ENCODE assay signal across 23 cellular contexts in the genomic region with DNA sequence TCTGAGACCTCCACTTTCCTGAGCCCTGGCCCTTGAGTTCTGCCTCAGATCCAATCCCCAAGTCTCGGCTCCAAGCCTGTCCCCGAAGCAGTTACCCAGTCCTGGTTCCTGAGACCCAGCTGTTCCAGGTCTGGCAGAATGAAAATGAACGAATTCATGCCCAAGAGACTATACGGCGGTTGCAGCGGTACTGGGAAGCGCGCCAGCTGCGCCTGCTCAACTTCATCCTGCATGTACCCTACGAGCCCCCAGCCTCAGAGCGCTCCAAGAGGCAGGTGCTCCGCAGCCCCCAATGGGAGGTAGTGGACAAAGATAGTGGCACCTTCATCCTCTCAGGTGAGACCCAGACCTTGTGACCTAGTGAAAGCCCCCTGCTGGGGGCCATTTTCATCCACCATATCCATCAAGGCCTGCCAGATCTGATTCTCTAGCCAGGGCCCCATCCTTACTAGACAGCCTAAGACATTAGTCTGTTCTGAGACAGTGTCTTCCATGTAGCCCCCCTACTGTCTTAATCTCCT. TPM values are rescaled to one million over a fixed set of nuclear protein-coding genes. Genes with fewer than 3 reads are reported as not detected.
DNase-seq lines count a peak whose midpoint lies in the region; ATAC-seq, FAIRE-seq and TF ChIP-seq lines count a peak whose summit lies in the region.
"Had no signal": no experiment of that assay in that cellular context is flagged by ENCODE, and none has a peak within 500 bp of the region (broad histone marks: within the 10 kb centered on the region; RNA-seq: fewer than 3 reads in every experiment).

No MANE protein-coding gene starts in this region.

- TF ChIP-seq CTCF in K562 (IDR thresholded peaks at IDR 0.05 in 2 of 3, conservative IDR thresholded peaks at IDR 0.05 in 1 of 3; ENCODE audit: insufficient read depth in 2 of 3, low read depth in 1 of 3, low read length in 3 of 3) (no peak), neural crest cell (conservative IDR thresholded peaks at IDR 0.05) (no peak)

- FAIRE-seq in K562 (lab: Jason Lieb, UNC): no peak
- FAIRE-seq: A549, G401.6, GM12892, GM19239 had no signal

- POLR2A ChIA-PET in K562 (lab: Yijun Ruan, JAX): interaction anchor here (0.8 kb wide), 1 partner anchor 53 kb away, joined by 3 read pairs; no protein-coding TSS in a partner anchor

- H4K20me1 ChIP-seq in K562 (replicated peaks; ENCODE audit: control insufficient read depth, insufficient read depth, low read length): no peaks in the 10 kb centered on the region
- H4K20me1 ChIP-seq: BLaER1 had no signal

- intact Hi-C loops in K562 (cut with micrococcal nuclease): no loop called here

- peak overlapping the region; percentile 43 for H3K27ac Mint-ChIP-seq in activated naive CD8-positive, alpha-beta T cell treated with anti-CD3 and anti-CD28 coated beads, Interleukin-2, amount 50 U/mL, for 24 hours
- no peak overlapping the region for H3K27ac Mint-ChIP-seq in activated naive CD8-positive, alpha-beta T cell treated with anti-CD3 and anti-CD28 coated beads for 36 hours
- H3K27ac Mint-ChIP-seq in neural crest cell (ENCODE audit: unreplicated experiment): peak overlapping the region; percentile 80
- H3K27ac Mint-ChIP-seq: CD4-positive, CD25-positive, alpha-beta regulatory T cell; CD8-positive, alpha-beta T cell; HFFc6 had no signal

- no peaks in the 10 kb centered on the region for H3K9me3 Mint-ChIP-seq in activated naive CD8-positive, alpha-beta T cell treated with anti-CD3 and anti-CD28 coated beads, Interleukin-2, amount 50 U/mL, for 24 hours
- no peaks in the 10 kb centered on the region for H3K9me3 Mint-ChIP-seq in activated naive CD8-positive, alpha-beta T cell treated with anti-CD3 and anti-CD28 coated beads for 36 hours
- H3K9me3 Mint-ChIP-seq in neural crest cell: no peaks in the 10 kb centered on the region
- H3K9me3 Mint-ChIP-seq: CD4-positive, CD25-positive, alpha-beta regulatory T cell; CD8-positive, alpha-beta T cell; GM23338; H9; HFFc6 had no signal

- H3K36me3 ChIP-seq in K562 (ENCODE audit: control insufficient read depth, insufficient read depth, low read length) (no peaks in the 10 kb centered on the region), HAP-1 (replicated peaks) (no peaks in the 10 kb centered on the region)

- no peaks in the 10 kb centered on the region for H3K4me1 Mint-ChIP-seq in activated naive CD8-positive, alpha-beta T cell treated with anti-CD3 and anti-CD28 coated beads, Interleukin-2, amount 50 U/mL, for 24 hours
- peaks cover 10% of the 10 kb centered on the region for H3K4me1 Mint-ChIP-seq in activated naive CD8-positive, alpha-beta T cell treated with anti-CD3 and anti-CD28 coated beads for 36 hours
- peaks cover 6% of the 10 kb centered on the region for H3K4me1 Mint-ChIP-seq in neural crest cell

- H3K4me2 ChIP-seq in K562 (ENCODE audit: insufficient read depth, low read length): no peak overlapping the region
- H3K4me2 ChIP-seq: A549, BLaER1, GM23338 had no signal

- no peak overlapping the region for H3K4me3 ChIP-seq in K562
- H3K4me3 ChIP-seq in HAP-1: no peak overlapping the region
- H3K4me3 ChIP-seq: A549, BLaER1, GM23338 had no signal

- ATAC-seq in activated naive CD8-positive, alpha-beta T cell treated with anti-CD3 and anti-CD28 coated beads, Interleukin-2, amount 50 U/mL, for 24 hours: no peak
- ATAC-seq in K562: no peak
- ATAC-seq: CD8-positive, alpha-beta T cell had no signal

- H3K27ac ChIP-seq in K562 (ENCODE audit: extremely low read depth, low read depth, low read length): no peak overlapping the region
- H3K27ac ChIP-seq: A549, BLaER1, C4-2B had no signal

- TF ChIP-seq POLR2A in K562 (conservative IDR thresholded peaks at IDR 0.05): no peak

- no peak for TF ChIP-seq RAD21 in K562 (CRISPR knock-in tag; conservative IDR thresholded peaks at IDR 0.05 in 1 of 2, IDR thresholded peaks at IDR 0.05 in 1 of 2)

- H3K9me1 ChIP-seq in K562 (ENCODE audit: control insufficient read depth, insufficient read depth, low read length): no peaks in the 10 kb centered on the region

- peak overlapping the region in 1 of 2 experiments; percentile 74; a peak in 2 of 4 replicates for H3K9ac ChIP-seq in K562 (ENCODE audit: insufficient read depth in 1 of 2, low read depth in 2 of 2, low read length in 2 of 2)
- H3K9ac ChIP-seq: BLaER1 had no signal

- CTCF ChIA-PET in K562 (lab: Yijun Ruan, JAX; ENCODE audit: low intra/inter-chr PET ratio): no interaction called here

- H3K4me1 ChIP-seq in K562 (replicated peaks in 1 of 2; ENCODE audit: control insufficient read depth in 2 of 2, insufficient read depth in 2 of 2, low read length in 2 of 2) (peaks cover 11 to 16% of the 10 kb centered on the region in 2 experiments; a peak in 4 of 5 replicates), HAP-1 (no peaks in the 10 kb centered on the region)
- H3K4me1 ChIP-seq: A549, BLaER1 had no signal

- no peak for DNase-seq in activated naive CD8-positive, alpha-beta T cell treated with anti-CD3 and anti-CD28 coated beads, Interleukin-2, amount 50 U/mL, for 24 hours
- no peak for DNase-seq in activated naive CD8-positive, alpha-beta T cell treated with anti-CD3 and anti-CD28 coated beads for 36 hours
- no peak for DNase-seq in K562 (ENCODE audit: extremely low read depth in 1 of 4, low spot score in 3 of 4)
- no peak for DNase-seq in neural crest cell (ENCODE audit: low read depth, low spot score)
- DNase-seq in AG08396 (ENCODE audit: low spot score): no peak
- DNase-seq in hypothalamus (lab: John Stamatoyannopoulos, UW): no peak
- no peak for DNase-seq in HAP-1 (ENCODE audit: low spot score in 2 of 2)
- DNase-seq: 8988T; ACHN; Caco-2; CD4-positive, CD25-positive, alpha-beta regulatory T cell; CD8-positive, alpha-beta T cell; DMS153; DND-41; H9; HFFc6 had no signal

- no peak for TF ChIP-seq EP300 in K562 (IDR thresholded peaks at IDR 0.05; ENCODE audit: low read length)

- BruUV-seq in K562 (replicated peaks; lab: Mats Ljungman, UMichigan): no TSS peak

- 84% methylated on average over 9 of the region's 12 CpGs for WGBS in K562 (ENCODE audit: insufficient coverage, low coverage, missing lambda C conversion rate)

- no peaks in the 10 kb centered on the region for H3K79me2 ChIP-seq in K562 (ENCODE audit: control insufficient read depth, insufficient read depth, low read length)

- H2AFZ ChIP-seq in K562 (ENCODE audit: low read depth, low read length): no peak overlapping the region
- H2AFZ ChIP-seq: GM23338 had no signal

- H3K4me3 Mint-ChIP-seq in activated naive CD8-positive, alpha-beta T cell treated with anti-CD3 and anti-CD28 coated beads, Interleukin-2, amount 50 U/mL, for 24 hours: no peak overlapping the region
- H3K4me3 Mint-ChIP-seq in activated naive CD8-positive, alpha-beta T cell treated with anti-CD3 and anti-CD28 coated beads for 36 hours: no peak overlapping the region
- no peak overlapping the region for H3K4me3 Mint-ChIP-seq in neural crest cell
- H3K4me3 Mint-ChIP-seq: CD4-positive, CD25-positive, alpha-beta regulatory T cell; CD8-positive, alpha-beta T cell; GM23338; H9; HFFc6 had no signal

- in situ Hi-C loops in K562 (cut with MboI) (loop anchor here (10.0 kb wide), 1 partner anchor 135 kb away; no protein-coding TSS in a partner anchor), HAP-1 (cut with MboI; ENCODE audit: low sequenced_read_pairs) (no loop called here)

- H3K27me3 Mint-ChIP-seq in activated naive CD8-positive, alpha-beta T cell treated with anti-CD3 and anti-CD28 coated beads, Interleukin-2, amount 50 U/mL, for 24 hours: no peaks in the 10 kb centered on the region
- H3K27me3 Mint-ChIP-seq in activated naive CD8-positive, alpha-beta T cell treated with anti-CD3 and anti-CD28 coated beads for 36 hours: no peaks in the 10 kb centered on the region
- H3K27me3 Mint-ChIP-seq in neural crest cell (ENCODE audit: low read depth): no peaks in the 10 kb centered on the region
- H3K27me3 Mint-ChIP-seq: CD4-positive, CD25-positive, alpha-beta regulatory T cell had no signal

- H3K36me3 Mint-ChIP-seq in activated naive CD8-positive, alpha-beta T cell treated with anti-CD3 and anti-CD28 coated beads, Interleukin-2, amount 50 U/mL, for 24 hours (ENCODE audit: low read depth): no peaks in the 10 kb centered on the region
- H3K36me3 Mint-ChIP-seq in activated naive CD8-positive, alpha-beta T cell treated with anti-CD3 and anti-CD28 coated beads for 36 hours: peaks cover 4% of the 10 kb centered on the region
- H3K36me3 Mint-ChIP-seq in neural crest cell (ENCODE audit: low read depth): no peaks in the 10 kb centered on the region

- no peaks in the 10 kb centered on the region for H3K9me3 ChIP-seq in K562 (replicated peaks; ENCODE audit: control insufficient read depth, insufficient read depth, low read depth, low read length)
- H3K9me3 ChIP-seq in HAP-1: no peaks in the 10 kb centered on the region
- H3K9me3 ChIP-seq: A549, BLaER1, Caco-2 had no signal

- no peaks in the 10 kb centered on the region for H3K27me3 ChIP-seq in K562 (ENCODE audit: control insufficient read depth in 2 of 2, insufficient read depth in 2 of 2, low read length in 2 of 2)
- H3K27me3 ChIP-seq in HAP-1 (ENCODE audit: low read depth): no peaks in the 10 kb centered on the region
- H3K27me3 ChIP-seq: BLaER1 had no signal

RNA-seq across cellular contexts. Expression of a gene that starts 42.7 kb away (rescaled TPM):
- total RNA-seq in activated naive CD8-positive, alpha-beta T cell treated with anti-CD3 and anti-CD28 coated beads for 36 hours: 10 to 100 TPM; 11.6 to 11.7 TPM
- 197 and 241 TPM in 2 replicates for total RNA-seq in K562 (2011; cell fraction: chromatin; rRNA removed; ENCODE audit: low replicate concordance)
- total RNA-seq in K562 (2011; cell fraction: nucleolus; rRNA removed): 92.7 and 107 TPM in 2 replicates
- total RNA-seq in K562 (2011; cell fraction: nucleoplasm; rRNA removed): 141 and 183 TPM in 2 replicates
- total RNA-seq in K562 (2014; rRNA removed) (3.0 and 3.8 TPM in 2 replicates), K562 (2014; rRNA removed; fragmentation: Illumina TruSeq; extraction: Trizol) (3.6 and 4.1 TPM in 2 replicates), K562 (2015; rRNA removed; fragmentation: Illumina TruSeq; extraction: Trizol) (3.6 TPM in 2 replicates), K562 (2021) (6.5 and 7.4 TPM in 2 replicates), neural crest cell (10.2 and 12.6 TPM in 2 replicates)
- polyA plus RNA-seq in K562 (2011; rRNA removed) (9.7 and 16.7 TPM in 2 replicates), K562 (2014; fragmentation: Illumina TruSeq; extraction: Trizol) (4.8 TPM in 2 replicates), K562 (2014; fragmentation: Nextera tagmentation; extraction: Ambion mirVana) (1 to 10 TPM in 1 of 2 experiments, under 1 TPM in 1; 0.82 to 2.0 TPM), K562 (2014; rRNA removed) (7.1 and 8.4 TPM in 2 replicates)
- 4.1 and 6.9 TPM in 2 replicates for polyA plus RNA-seq in K562 (2011; cell fraction: cytosol; rRNA removed)
- 123 and 140 TPM in 2 replicates for polyA plus RNA-seq in K562 (2011; cell fraction: nucleus; rRNA removed)
- polyA plus RNA-seq in K562 (2012): 5.2 and 22.4 TPM in 2 replicates
- 24.5 and 30.4 TPM in 2 replicates for polyA minus RNA-seq in K562 (2011; rRNA and poly(A)+ RNA removed)
- 7.0 and 8.5 TPM in 2 replicates for polyA minus RNA-seq in K562 (2011; cell fraction: cytosol; rRNA and poly(A)+ RNA removed)
- 26.4 and 49.9 TPM in 2 replicates for polyA minus RNA-seq in K562 (2011; cell fraction: nucleus; rRNA and poly(A)+ RNA removed)

RNA-seq across cellular contexts. Expression of a gene that starts 58.5 kb away (rescaled TPM):
- 10 to 100 TPM; 40.3 to 44.3 TPM for total RNA-seq in activated naive CD8-positive, alpha-beta T cell treated with anti-CD3 and anti-CD28 coated beads for 36 hours
- total RNA-seq in K562 (2011; cell fraction: chromatin; rRNA removed; ENCODE audit: low replicate concordance): 128 and 180 TPM in 2 replicates
- total RNA-seq in K562 (2011; cell fraction: nucleolus; rRNA removed): 109 and 115 TPM in 2 replicates
- 150 and 215 TPM in 2 replicates for total RNA-seq in K562 (2011; cell fraction: nucleoplasm; rRNA removed)
- total RNA-seq in K562 (2014; rRNA removed) (43.2 and 48.7 TPM in 2 replicates), K562 (2014; rRNA removed; fragmentation: Illumina TruSeq; extraction: Trizol) (45.7 and 47.5 TPM in 2 replicates), K562 (2015; rRNA removed; fragmentation: Illumina TruSeq; extraction: Trizol) (47.0 and 48.9 TPM in 2 replicates), K562 (2021) (63.0 and 66.0 TPM in 2 replicates), neural crest cell (43.6 and 47.6 TPM in 2 replicates)
- polyA plus RNA-seq in K562 (2011; rRNA removed) (78.1 and 83.0 TPM in 2 replicates), K562 (2014; fragmentation: Illumina TruSeq; extraction: Trizol) (48.1 and 57.0 TPM in 2 replicates), K562 (2014; fragmentation: Nextera tagmentation; extraction: Ambion mirVana) (100 to 1,000 TPM; 158 to 163 TPM), K562 (2014; rRNA removed) (54.0 and 64.9 TPM in 2 replicates)
- polyA plus RNA-seq in K562 (2011; cell fraction: cytosol; rRNA removed): 82.7 and 87.5 TPM in 2 replicates
- polyA plus RNA-seq in K562 (2011; cell fraction: nucleus; rRNA removed): 109 and 128 TPM in 2 replicates
- 38.6 and 62.9 TPM in 2 replicates for polyA plus RNA-seq in K562 (2012)
- 58.1 and 61.2 TPM in 2 replicates for polyA minus RNA-seq in K562 (2011; rRNA and poly(A)+ RNA removed)
- polyA minus RNA-seq in K562 (2011; cell fraction: cytosol; rRNA and poly(A)+ RNA removed): 21.0 and 37.8 TPM in 2 replicates
- polyA minus RNA-seq in K562 (2011; cell fraction: nucleus; rRNA and poly(A)+ RNA removed): 75.8 and 112 TPM in 2 replicates

RNA-seq across cellular contexts. Expression of a gene that starts 58.7 kb away (rescaled TPM):
- total RNA-seq in activated naive CD8-positive, alpha-beta T cell treated with anti-CD3 and anti-CD28 coated beads for 36 hours: 10 to 100 TPM; 44.2 to 47.1 TPM
- total RNA-seq in K562 (2011; cell fraction: chromatin; rRNA removed; ENCODE audit: low replicate concordance): 207 and 353 TPM in 2 replicates
- total RNA-seq in K562 (2011; cell fraction: nucleolus; rRNA removed): 170 and 195 TPM in 2 replicates
- 211 and 248 TPM in 2 replicates for total RNA-seq in K562 (2011; cell fraction: nucleoplasm; rRNA removed)
- total RNA-seq in K562 (2014; rRNA removed) (41.0 and 46.7 TPM in 2 replicates), K562 (2014; rRNA removed; fragmentation: Illumina TruSeq; extraction: Trizol) (27.8 and 32.0 TPM in 2 replicates), K562 (2015; rRNA removed; fragmentation: Illumina TruSeq; extraction: Trizol) (37.6 and 40.8 TPM in 2 replicates), K562 (2021) (42.9 and 46.5 TPM in 2 replicates), neural crest cell (52.4 and 57.1 TPM in 2 replicates)
- polyA plus RNA-seq in K562 (2011; rRNA removed) (74.1 and 84.0 TPM in 2 replicates), K562 (2014; fragmentation: Illumina TruSeq; extraction: Trizol) (48.5 and 49.3 TPM in 2 replicates), K562 (2014; fragmentation: Nextera tagmentation; extraction: Ambion mirVana) (10 to 100 TPM; 11.8 to 14.2 TPM), K562 (2014; rRNA removed) (60.0 and 61.0 TPM in 2 replicates)
- polyA plus RNA-seq in K562 (2011; cell fraction: cytosol; rRNA removed): 59.9 and 62.2 TPM in 2 replicates
- 334 and 409 TPM in 2 replicates for polyA plus RNA-seq in K562 (2011; cell fraction: nucleus; rRNA removed)
- polyA plus RNA-seq in K562 (2012): 35.7 and 48.8 TPM in 2 replicates
- 58.8 and 63.0 TPM in 2 replicates for polyA minus RNA-seq in K562 (2011; rRNA and poly(A)+ RNA removed)
- polyA minus RNA-seq in K562 (2011; cell fraction: cytosol; rRNA and poly(A)+ RNA removed): 15.8 and 19.7 TPM in 2 replicates
- 73.6 and 124 TPM in 2 replicates for polyA minus RNA-seq in K562 (2011; cell fraction: nucleus; rRNA and poly(A)+ RNA removed)
